8 cellular contexts compared by ENCODE assay signal in the genomic region with DNA sequence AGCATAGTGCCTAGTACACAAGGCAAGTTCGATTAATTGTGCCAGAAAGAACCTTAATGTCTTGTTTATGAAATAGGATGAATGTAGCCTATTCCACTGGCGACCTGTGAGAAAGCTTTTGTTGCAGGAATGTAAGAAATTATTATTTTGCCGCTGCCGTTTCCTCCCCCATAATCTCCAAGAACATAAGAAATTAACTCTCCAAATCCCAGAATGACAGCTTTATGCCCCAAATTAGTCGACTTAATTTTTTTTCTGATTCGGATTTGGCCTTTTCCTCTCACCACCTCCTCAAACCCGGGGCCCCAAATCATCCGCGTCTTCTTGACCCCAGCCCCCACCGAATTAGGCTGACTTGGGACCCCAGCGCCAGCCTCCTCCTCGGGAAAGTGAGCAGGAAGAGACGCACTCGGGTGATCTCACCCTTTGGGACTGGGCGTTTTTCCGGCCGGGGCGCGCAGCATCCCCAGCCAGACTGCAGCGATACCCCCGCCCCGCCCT. TPM values are rescaled to one million over a fixed set of nuclear protein-coding genes. Genes with fewer than 3 reads are reported as not detected.
DNase-seq lines count a peak whose midpoint lies in the region; ATAC-seq and TF ChIP-seq lines count a peak whose summit lies in the region.

No MANE protein-coding gene starts in this region.

- H3K4me3 Mint-ChIP-seq in CD4-positive, alpha-beta T cell: peak overlapping the region; percentile 96
- H3K4me3 Mint-ChIP-seq in chondrocyte (ENCODE audit: unreplicated experiment): peak overlapping the region; percentile 95

- H3K36me3 Mint-ChIP-seq in CD4-positive, alpha-beta T cell (ENCODE audit: low read depth): peaks cover 7% of the 10 kb centered on the region
- no peaks in the 10 kb centered on the region for H3K36me3 Mint-ChIP-seq in chondrocyte (ENCODE audit: low read depth)

- H3K9ac ChIP-seq in HUES64 (ENCODE audit: low read depth, low read length) (peak overlapping the region; percentile 69), muscle layer of colon (ENCODE audit: low read length) (peak overlapping the region; percentile 78)

- no peaks in the 10 kb centered on the region for H3K27me3 Mint-ChIP-seq in CD4-positive, alpha-beta T cell
- no peaks in the 10 kb centered on the region for H3K27me3 Mint-ChIP-seq in chondrocyte (ENCODE audit: low read depth)

- CTCF ChIA-PET in CD4-positive, alpha-beta T cell (lab: Charles Lee): interaction anchor here (0.7 to 1.2 kb wide), 2 partner anchors 210 to 267 kb away, joined by 3 read pairs; a partner anchor contains a TSS

- H3K36me3 ChIP-seq in HUES64 (ENCODE audit: insufficient read depth, low read length): no peaks in the 10 kb centered on the region
- no peaks in the 10 kb centered on the region for H3K36me3 ChIP-seq in muscle layer of colon (ENCODE audit: insufficient read depth, low read length)

- peaks cover 42% of the 10 kb centered on the region for H3K4me1 ChIP-seq in HUES64 (ENCODE audit: insufficient read depth, low read length)
- peaks cover 56% of the 10 kb centered on the region for H3K4me1 ChIP-seq in muscle layer of colon (ENCODE audit: insufficient read depth, low read length)

- 8% methylated on average over 22 of the region's 22 CpGs for WGBS in HUES64

- POLR2A ChIA-PET in CD4-positive, alpha-beta T cell (lab: Charles Lee): interaction anchor here (0.6 to 4.8 kb wide), 16 partner anchors 9 to 267 kb away, joined by 3 to 45 read pairs (median 6); a partner anchor contains a TSS

- H3K27ac Mint-ChIP-seq in CD4-positive, alpha-beta T cell: peak overlapping the region; percentile 99
- peak overlapping the region; percentile 98 for H3K27ac Mint-ChIP-seq in chondrocyte (ENCODE audit: unreplicated experiment)

- H3K9me3 ChIP-seq in CD4-positive, alpha-beta T cell (ENCODE audit: control insufficient read depth, low read length): no peaks in the 10 kb centered on the region
- no peaks in the 10 kb centered on the region for H3K9me3 ChIP-seq in HUES64 (ENCODE audit: insufficient read depth, low read depth, low read length)
- H3K9me3 ChIP-seq in muscle layer of colon (ENCODE audit: low read length): no peaks in the 10 kb centered on the region

- TF ChIP-seq CTCF in CD4-positive, alpha-beta T cell (IDR thresholded peaks at IDR 0.05): no peak
- TF ChIP-seq CTCF in chondrocyte (IDR thresholded peaks at IDR 0.05): no peak

- DNase-seq in CD4-positive, alpha-beta T cell: no peak
- DNase-seq in chondrocyte (ENCODE audit: low spot score): no peak
- DNase-seq in DMS79 treated with DMSO at 0.1 percent for 48 hours (lab: John Stamatoyannopoulos, UW): no peak
- no peak for DNase-seq in NCI-H128 (lab: John Stamatoyannopoulos, UW; ENCODE audit: unreplicated experiment)
- no peak for DNase-seq in DMS153 treated with DMSO at 0.1 percent for 48 hours (lab: John Stamatoyannopoulos, UW; ENCODE audit: unreplicated experiment)

- H3K4me3 ChIP-seq in HUES64 (ENCODE audit: low read length) (peak overlapping the region; percentile 81), muscle layer of colon (ENCODE audit: low read depth in 1 of 2, low read length in 2 of 2) (peak overlapping the region; percentile 67 to 75)

- no peaks in the 10 kb centered on the region for H3K9me3 Mint-ChIP-seq in CD4-positive, alpha-beta T cell
- no peaks in the 10 kb centered on the region for H3K9me3 Mint-ChIP-seq in chondrocyte (ENCODE audit: low read depth)

- intact Hi-C loops in CD4-positive, alpha-beta T cell (cut with DNase I, micrococcal nuclease): loop anchor here (1.0 to 5.0 kb wide), 4 partner anchors 36 to 94 kb away; a partner anchor contains a TSS

- no peak for ATAC-seq in CD4-positive, alpha-beta T cell (ENCODE audit: poor library complexity)
- no peak for ATAC-seq in activated CD4-positive, CD25-positive, alpha-beta regulatory T cell treated with anti-CD3 and anti-CD28 coated beads, Interleukin-2, amount 50 U/mL, for 24 hours

- no peaks in the 10 kb centered on the region for H3K27me3 ChIP-seq in CD4-positive, alpha-beta T cell (ENCODE audit: control insufficient read depth, insufficient read depth, low read length)
- H3K27me3 ChIP-seq in HUES64 (ENCODE audit: insufficient read depth, low read length) (peaks cover 8% of the 10 kb centered on the region; the same call in 1 of the 2 replicates), muscle layer of colon (ENCODE audit: control insufficient read depth in 1 of 2, insufficient read depth in 2 of 2, low read length in 2 of 2) (no peaks in the 10 kb centered on the region)

- peak overlapping the region; percentile 90 for H3K27ac ChIP-seq in CD4-positive, alpha-beta T cell (ENCODE audit: low read depth, low read length)
- H3K27ac ChIP-seq in HUES64 (ENCODE audit: low read depth, low read length) (peak overlapping the region; percentile 45; the same call in 1 of the 2 replicates), muscle layer of colon (ENCODE audit: low read depth, low read length) (peak overlapping the region; percentile 97)

- H3K4me1 Mint-ChIP-seq in CD4-positive, alpha-beta T cell (ENCODE audit: low read depth): peaks cover 25% of the 10 kb centered on the region
- peaks cover 34% of the 10 kb centered on the region for H3K4me1 Mint-ChIP-seq in chondrocyte (ENCODE audit: low read depth)

RNA-seq across cellular contexts. Expression of a gene that starts 0.7 kb away (rescaled TPM):
- total RNA-seq in CD4-positive, alpha-beta T cell: 100 to 1,000 TPM; 386 to 392 TPM
- 87.5 TPM for polyA plus RNA-seq in HUES64 (2013, experiment 1 of 2)
- polyA plus RNA-seq in HUES64 (2013, experiment 2 of 2): 86.7 TPM
- 376 to 419 TPM (median 378 TPM) in 3 replicates for total RNA-seq in chondrocyte

RNA-seq across cellular contexts. Expression of a gene that starts 47.2 kb away (rescaled TPM):
- total RNA-seq in CD4-positive, alpha-beta T cell: 1 to 10 TPM; 8.0 to 8.4 TPM
- 11.3 TPM for polyA plus RNA-seq in HUES64 (2013, experiment 1 of 2)
- 15.0 TPM for polyA plus RNA-seq in HUES64 (2013, experiment 2 of 2)
- total RNA-seq in chondrocyte: 12.3 to 18.1 TPM (median 12.8 TPM) in 3 replicates

Comparison
In these comparisons a context has a peak if more than half of its experiments do, and no peak if none do; other contexts are left out.
1. H3K27ac ChIP-seq: peak in every context shown above with its lines; median percentile 97 in muscle layer of colon; 90 in CD4-positive, alpha-beta T cell; 45 in HUES64.